8 cellular contexts compared by ENCODE assay signal in the genomic region with DNA sequence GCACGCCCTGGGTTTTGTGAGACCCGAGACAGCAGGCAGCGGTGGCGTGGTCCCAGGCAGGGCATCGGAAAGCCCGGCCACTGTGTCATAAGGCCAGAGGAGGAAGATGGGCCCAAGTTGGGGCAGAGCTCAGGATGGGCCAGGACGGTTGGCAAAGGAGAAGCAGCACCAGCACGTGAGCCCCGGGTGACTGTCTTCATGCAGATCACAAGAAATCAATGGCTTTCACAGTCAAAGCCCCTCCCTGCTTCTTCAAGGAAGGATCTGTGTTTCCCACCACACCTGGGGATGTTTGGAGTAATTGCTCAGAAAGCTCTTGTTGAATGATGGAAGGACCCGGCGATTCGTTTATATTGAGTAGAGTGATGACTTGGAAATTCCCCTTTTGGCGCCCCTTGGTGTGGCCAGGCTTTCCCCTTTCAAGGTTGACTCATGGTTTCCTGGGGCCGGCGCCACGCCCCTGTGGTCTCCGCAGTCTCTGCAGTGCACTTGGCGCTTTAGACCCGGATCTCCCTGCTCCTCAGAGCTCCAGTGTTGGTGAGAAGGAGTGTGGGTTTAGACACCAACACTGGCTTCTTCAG. TPM values are rescaled to one million over a fixed set of nuclear protein-coding genes. Genes with fewer than 3 reads are reported as not detected.
A peak's percentile ranks its signal among the peaks of the same experiment; 100 is the strongest.
DNase-seq lines count a peak whose midpoint lies in the region; ATAC-seq and TF ChIP-seq lines count a peak whose summit lies in the region.

No MANE protein-coding gene starts in this region.

- H3K4me3 ChIP-seq in IMR-90 (ENCODE audit: insufficient read depth, low read depth, low read length) = no peak overlapping the region
- H3K4me3 ChIP-seq in lower leg skin (ENCODE audit: low read depth, poor library complexity, severe bottlenecking) = no peak overlapping the region

- no peak overlapping the region for H4K91ac ChIP-seq in IMR-90 (ENCODE audit: insufficient read depth, low read depth, low read length)

- 97% methylated on average over 6 of the region's 19 CpGs; no CpG with 5 or more reads in 1 of the 2 experiments for WGBS in IMR-90 (ENCODE audit: extremely low coverage in 2 of 2, insufficient read length in 1 of 2), 2 experiments
- WGBS in lower leg skin, 2 donors = 75 to 76% methylated on average over 19 of the region's 19 CpGs

- H3K79me1 ChIP-seq in IMR-90 (ENCODE audit: low read depth in 1 of 2, low read length in 2 of 2) = no peaks in the 10 kb centered on the region

- no peak overlapping the region for H2AK5ac ChIP-seq in IMR-90 (ENCODE audit: low read depth, low read length)

- TF ChIP-seq POLR2A in IMR-90 (IDR thresholded peaks at IDR 0.05; ENCODE audit: low read depth, low read length) (no peak), lower leg skin (IDR thresholded peaks at IDR 0.05) (no peak)

- no peak overlapping the region for H3K56ac ChIP-seq in IMR-90 (ENCODE audit: extremely low read depth, insufficient read depth, low read length)

- H2AK9ac ChIP-seq in IMR-90 (replicated peaks; ENCODE audit: low read depth, low read length, poor library complexity) = no peak overlapping the region

- no peak overlapping the region for H3K4me2 ChIP-seq in IMR-90 (ENCODE audit: low read depth, low read length)

- H3K14ac ChIP-seq in IMR-90 (replicated peaks; ENCODE audit: low read depth, low read length) = no peak overlapping the region; the same call in 1 of the 2 replicates

- no TSS peak for BruUV-seq in IMR-90 (replicated peaks; lab: Mats Ljungman, UMichigan)

- H2BK5ac ChIP-seq in IMR-90 (ENCODE audit: low read depth, low read length, poor library complexity, severe bottlenecking) = no peak overlapping the region

- H2AFZ ChIP-seq in IMR-90 (replicated peaks; ENCODE audit: low read length, poor library complexity) = no peak overlapping the region

- H3K27ac ChIP-seq in IMR-90 (ENCODE audit: insufficient read depth, low read length) = no peak overlapping the region

- H3K4ac ChIP-seq in IMR-90 (ENCODE audit: low read depth, low read length) = no peak overlapping the region

- no peak overlapping the region for H3K23ac ChIP-seq in IMR-90 (ENCODE audit: low read depth, low read length)

- no peaks in the 10 kb centered on the region; the same call in 1 of the 2 replicates for H3K9me3 ChIP-seq in IMR-90 (ENCODE audit: control insufficient read depth, insufficient read depth, low read length)

- CTCF ChIA-PET in IMR-90 (lab: Yijun Ruan, JAX) = no interaction called here

- H2BK15ac ChIP-seq in IMR-90 (ENCODE audit: low read depth, low read length) = no peak overlapping the region; the same call in 2 of the 3 replicates

- H3K9ac ChIP-seq in IMR-90 (ENCODE audit: low read depth, low read length) = no peak overlapping the region

- TF ChIP-seq RAD21 in IMR-90 (IDR thresholded peaks at IDR 0.05; ENCODE audit: low read length) = no peak

- in situ Hi-C loops in IMR-90 (cut with MboI; ENCODE audit: low sequenced_read_pairs) = loop anchor here (25.0 kb wide), 1 partner anchor 566 kb away; no protein-coding TSS in a partner anchor

- ATAC-seq in GM21360 (IDR thresholded peaks at IDR 0.05; ENCODE audit: unreplicated experiment) (peak; percentile 91), IMR-90 (ENCODE audit: low read depth) (no peak)

- dilution Hi-C loops in IMR-90 (cut with HindIII; ENCODE audit: low sequenced_read_pairs, unreplicated experiment) = no loop called here

- no peaks in the 10 kb centered on the region for H3K4me1 ChIP-seq in IMR-90 (ENCODE audit: control insufficient read depth, insufficient read depth, low read length)

- H2BK120ac ChIP-seq in IMR-90 (ENCODE audit: low read depth, low read length) = no peak overlapping the region

- no peak overlapping the region for H3K18ac ChIP-seq in IMR-90 (ENCODE audit: low read depth, low read length)

- no peak overlapping the region for H4K8ac ChIP-seq in IMR-90 (ENCODE audit: low read depth in 2 of 2, low read length in 2 of 2)

- no peaks in the 10 kb centered on the region; the same call in 1 of the 2 replicates for H3K9me1 ChIP-seq in IMR-90 (ENCODE audit: insufficient read depth, low read length)

- no peaks in the 10 kb centered on the region for H3K36me3 ChIP-seq in IMR-90 (ENCODE audit: control insufficient read depth, insufficient read depth, low read length)

- intact Hi-C loops in IMR-90 (cut with micrococcal nuclease) = no loop called here
- intact Hi-C loops in lower leg skin (cut with DNase I; ENCODE audit: low total_unique reads) = no loop called here

- DNase-seq in CD1c-positive myeloid dendritic cell (ENCODE audit: extremely low spot score) (peak; percentile 66), IMR-90 (peak; percentile 13), lower leg skin (ENCODE audit: low spot score in 2 of 2) (peak; percentile 27 to 85), GDM1 (lab: John Stamatoyannopoulos, UW) (no peak), midbrain (lab: John Stamatoyannopoulos, UW) (no peak), AG08396 (ENCODE audit: low spot score) (no peak)
- peak; percentile 16 for DNase-seq in activated CD8-positive, alpha-beta memory T cell treated with anti-CD3 and anti-CD28 coated beads, Interleukin-2, amount 50 U/mL, for 1 hour (ENCODE audit: extremely low read depth)

- H2BK20ac ChIP-seq in IMR-90 (ENCODE audit: low read depth, low read length) = no peak overlapping the region

- no peaks in the 10 kb centered on the region for H4K20me1 ChIP-seq in IMR-90 (ENCODE audit: insufficient read depth, low read length)

- no peak for TF ChIP-seq CTCF in IMR-90 (conservative IDR thresholded peaks at IDR 0.05; ENCODE audit: low read depth, low read length)
- no peak for TF ChIP-seq CTCF in lower leg skin (IDR thresholded peaks at IDR 0.05)

- POLR2A ChIA-PET in IMR-90 (lab: Charles Lee; ENCODE audit: unreplicated experiment) = no interaction called here

- no peaks in the 10 kb centered on the region for H3K27me3 ChIP-seq in IMR-90 (ENCODE audit: control insufficient read depth, insufficient read depth, low read length)

- H4K5ac ChIP-seq in IMR-90 (ENCODE audit: low read depth, low read length) = no peak overlapping the region

TF ChIP-seq in IMR-90, 13 proteins besides CTCF, POLR2A, EP300 and RAD21:
- no peak for TF ChIP-seq CHD1 (IDR thresholded peaks at IDR 0.05; ENCODE audit: low read depth, low read length)
- TF ChIP-seq MAFK (IDR thresholded peaks at IDR 0.05; ENCODE audit: low read depth, low read length) = no peak
- TF ChIP-seq RCOR1 (IDR thresholded peaks at IDR 0.05; ENCODE audit: insufficient replicate concordance, low read length) = no peak

RNA-seq across cellular contexts. Expression of a gene that starts 52.1 kb away (rescaled TPM):
- 0.56 and 0.90 TPM in 2 replicates for total RNA-seq in IMR-90 (2012; rRNA removed)
- polyA plus RNA-seq in IMR-90 (2012; rRNA removed) = 0.34 and 0.39 TPM in 2 replicates
- polyA plus RNA-seq in IMR-90 (2012; cell fraction: cytosol; rRNA removed) = 0.10 and 0.13 TPM in 2 replicates
- 0.07 and 0.80 TPM in 2 replicates for polyA plus RNA-seq in IMR-90 (2012; cell fraction: nucleus; rRNA removed; ENCODE audit: low replicate concordance)
- 1 to 10 TPM in 2 of 4 donors, under 1 TPM in 2; 0.30 to 3.1 (median 1.3) TPM for total RNA-seq in lower leg skin

Comparison
In these comparisons a context has a peak if more than half of its experiments do, and no peak if none do; other contexts are left out.
1. DNase-seq: peak in CD1c-positive myeloid dendritic cell (single experiment), IMR-90 (single experiment), activated CD8-positive, alpha-beta memory T cell treated with anti-CD3 and anti-CD28 coated beads, Interleukin-2, amount 50 U/mL, for 1 hour (single experiment) and lower leg skin (2 of 2); none in GDM1 (single experiment), midbrain (single experiment) and AG08396 (single experiment).